21 cellular contexts compared by ENCODE assay signal in genomic region chr7:112176693-112177415, GRCh38. TPM values are rescaled to one million over a fixed set of nuclear protein-coding genes. Genes with fewer than 3 reads are reported as not detected.
A peak's percentile ranks its signal among the peaks of the same experiment; 100 is the strongest.
DNase-seq lines count a peak whose midpoint lies in the region; FAIRE-seq and TF ChIP-seq lines count a peak whose summit lies in the region.
"Had no signal": no experiment of that assay in that cellular context is flagged by ENCODE, and none has a peak within 500 bp of the region (broad histone marks: within the 10 kb centered on the region; RNA-seq: fewer than 3 reads in every experiment).

No MANE protein-coding gene starts in this region.

- H3K27ac ChIP-seq in endothelial cell of umbilical vein (ENCODE audit: insufficient read depth, low read depth, low read length) = no peak overlapping the region
- H3K27ac ChIP-seq: HL-60, RWPE1 had no signal

- intact Hi-C loops in endothelial cell of umbilical vein (cut with micrococcal nuclease) = no loop called here

- peaks cover 38% of the 10 kb centered on the region for H3K4me1 ChIP-seq in endothelial cell of umbilical vein (ENCODE audit: control insufficient read depth, extremely low read depth, insufficient read depth, low read length)

- DNase-seq in NCI-H2171 treated with DMSO at 0.1 percent for 48 hours (lab: John Stamatoyannopoulos, UW) (peak; percentile 28), NCI-H2171 (lab: John Stamatoyannopoulos, UW) (no peak), NCI-H146 (lab: John Stamatoyannopoulos, UW) (peak; percentile 36), NCI-H69 (lab: John Stamatoyannopoulos, UW) (peak; percentile 71), endothelial cell of umbilical vein (ENCODE audit: low read depth, low spot score) (peak; percentile 25), NCI-H1436 treated with DMSO at 0.1 percent for 48 hours (lab: John Stamatoyannopoulos, UW) (no peak), DMS153 treated with DMSO at 0.1 percent for 48 hours (lab: John Stamatoyannopoulos, UW; ENCODE audit: unreplicated experiment) (no peak)
- DNase-seq: C1 segment of cervical spinal cord; CD4-positive, alpha-beta memory T cell; DND-41; Karpas-422; NCI-H1092; NCI-H187; NCI-H2107; NCI-H226; NCI-H524; T-helper 1 cell had no signal

- no peaks in the 10 kb centered on the region for H3K27me3 ChIP-seq in endothelial cell of umbilical vein (ENCODE audit: control insufficient read depth in 2 of 2, insufficient read depth in 2 of 2, low read length in 2 of 2)

- H4K20me1 ChIP-seq in endothelial cell of umbilical vein (replicated peaks; ENCODE audit: control insufficient read depth, extremely low read depth, insufficient read depth, low read length) = peaks cover 2% of the 10 kb centered on the region

- H3K9me3 ChIP-seq in endothelial cell of umbilical vein (replicated peaks; ENCODE audit: control insufficient read depth, insufficient read depth, low read length) = no peaks in the 10 kb centered on the region

- dilution Hi-C loops in endothelial cell of umbilical vein (cut with MboI; ENCODE audit: extremely low pct_ligation_motif_present, low sequenced_read_pairs) = no loop called here

- H3K4me2 ChIP-seq in endothelial cell of umbilical vein (ENCODE audit: insufficient read depth, low read length) = no peak overlapping the region

- H3K36me3 ChIP-seq in endothelial cell of umbilical vein (ENCODE audit: control insufficient read depth in 2 of 2, extremely low read depth in 1 of 2, insufficient read depth in 2 of 2, low read length in 2 of 2) = no peaks in the 10 kb centered on the region

- CTCF ChIA-PET in endothelial cell of umbilical vein (lab: Charles Lee) = interaction anchor here (1.0 to 2.8 kb wide), 5 partner anchors 9 to 17 kb away, joined by 3 to 8 read pairs (median 4); no protein-coding TSS in a partner anchor

- H3K79me2 ChIP-seq in endothelial cell of umbilical vein (ENCODE audit: control insufficient read depth, insufficient read depth, low read length) = peaks cover 100% of the 10 kb centered on the region

- no peak overlapping the region for H2AFZ ChIP-seq in endothelial cell of umbilical vein (ENCODE audit: low read depth, low read length)

- POLR2A ChIA-PET in endothelial cell of umbilical vein (lab: Charles Lee) = interaction anchor here (0.8 to 1.2 kb wide), 2 partner anchors 9 to 15 kb away, joined by 3 to 4 read pairs; no protein-coding TSS in a partner anchor

- no peak for TF ChIP-seq POLR2A in endothelial cell of umbilical vein (IDR thresholded peaks at IDR 0.05; ENCODE audit: low read depth, low read length)

- H3K9me1 ChIP-seq in endothelial cell of umbilical vein (replicated peaks; ENCODE audit: control insufficient read depth, extremely low read depth, insufficient read depth, low read length) = no peaks in the 10 kb centered on the region

- H3K9ac ChIP-seq in endothelial cell of umbilical vein (replicated peaks; ENCODE audit: extremely low read depth, insufficient read depth, low read length) = no peak overlapping the region

- H3K4me3 ChIP-seq in endothelial cell of umbilical vein (replicated peaks in 1 of 3; ENCODE audit: insufficient read depth in 1 of 3, low read depth in 1 of 3, low read length in 3 of 3) = no peak overlapping the region

- BruUV-seq in endothelial cell of umbilical vein (replicated peaks; lab: Mats Ljungman, UMichigan) = no TSS peak

- no peak for FAIRE-seq in endothelial cell of umbilical vein (lab: Jason Lieb, UNC)
- FAIRE-seq: GM12892, GM19239 had no signal

- no peak for TF ChIP-seq CTCF in endothelial cell of umbilical vein (IDR thresholded peaks at IDR 0.05; ENCODE audit: extremely low read depth in 1 of 2, insufficient read depth in 1 of 2, low read depth in 1 of 2, low read length in 2 of 2)

TF ChIP-seq in endothelial cell of umbilical vein, 7 proteins besides CTCF, POLR2A, EP300 and RAD21:
- TF ChIP-seq POLR2AphosphoS5 (IDR thresholded peaks at IDR 0.05; ENCODE audit: insufficient read depth, low read depth, low read length) = no peak
- no peak for TF ChIP-seq FOS (IDR thresholded peaks at IDR 0.05; ENCODE audit: borderline replicate concordance, insufficient read depth, low read length)
- TF ChIP-seq EZH2 (IDR thresholded peaks at IDR 0.05; ENCODE audit: borderline replicate concordance, low read depth, low read length, severe bottlenecking) = no peak
- no peak for TF ChIP-seq MYC (IDR thresholded peaks at IDR 0.05; ENCODE audit: low read depth, low read length)
- no peak for TF ChIP-seq GATA2 (IDR thresholded peaks at IDR 0.05; ENCODE audit: insufficient read depth, insufficient read length, low read depth, low read length)
- no peak for TF ChIP-seq MAX (IDR thresholded peaks at IDR 0.05; ENCODE audit: insufficient read depth, insufficient read length)
- no peak for TF ChIP-seq JUN (IDR thresholded peaks at IDR 0.05; ENCODE audit: borderline replicate concordance, insufficient read depth, insufficient read length, low read depth)
TF ChIP-seq in endothelial cell of umbilical vein: peak in this region for 0.

RNA-seq across cellular contexts. Expression of gene DOCK4, which starts 29.3 kb away (rescaled TPM):
- total RNA-seq in endothelial cell of umbilical vein = 164 TPM in 2 replicates
- polyA plus RNA-seq in endothelial cell of umbilical vein = 37.5 and 47.4 TPM in 2 replicates
- polyA plus RNA-seq in endothelial cell of umbilical vein (2011; cell fraction: cytosol; rRNA removed) = 37.7 and 38.6 TPM in 2 replicates
- 168 and 178 TPM in 2 replicates for polyA plus RNA-seq in endothelial cell of umbilical vein (2011; cell fraction: nucleus; rRNA removed)
- 69.2 and 79.1 TPM in 2 replicates for polyA plus RNA-seq in endothelial cell of umbilical vein (2012)
- polyA minus RNA-seq in endothelial cell of umbilical vein = 246 and 289 TPM in 2 replicates
- polyA minus RNA-seq in endothelial cell of umbilical vein (2011; cell fraction: cytosol; rRNA and poly(A)+ RNA removed) = 1.7 TPM
- 603 and 865 TPM in 2 replicates for polyA minus RNA-seq in endothelial cell of umbilical vein (2011; cell fraction: nucleus; rRNA and poly(A)+ RNA removed)

RNA-seq across cellular contexts. Expression of gene ZNF277, which starts 29.6 kb away (rescaled TPM):
- total RNA-seq in endothelial cell of umbilical vein = 19.0 and 22.6 TPM in 2 replicates
- polyA plus RNA-seq in endothelial cell of umbilical vein = 4.6 and 7.8 TPM in 2 replicates
- polyA plus RNA-seq in endothelial cell of umbilical vein (2011; cell fraction: cytosol; rRNA removed) = 11.9 and 13.0 TPM in 2 replicates
- polyA plus RNA-seq in endothelial cell of umbilical vein (2011; cell fraction: nucleus; rRNA removed) = 6.8 and 7.8 TPM in 2 replicates
- 19.8 and 22.3 TPM in 2 replicates for polyA plus RNA-seq in endothelial cell of umbilical vein (2012)
- 8.4 and 11.6 TPM in 2 replicates for polyA minus RNA-seq in endothelial cell of umbilical vein
- 10.2 TPM for polyA minus RNA-seq in endothelial cell of umbilical vein (2011; cell fraction: cytosol; rRNA and poly(A)+ RNA removed)
- 15.1 and 21.9 TPM in 2 replicates for polyA minus RNA-seq in endothelial cell of umbilical vein (2011; cell fraction: nucleus; rRNA and poly(A)+ RNA removed)

Comparison
In these comparisons a context has a peak if more than half of its experiments do, and no peak if none do; other contexts are left out.
1. DNase-seq: peak in NCI-H2171 treated with DMSO at 0.1 percent for 48 hours (single experiment), NCI-H146 (single experiment), NCI-H69 (single experiment) and endothelial cell of umbilical vein (single experiment); none in NCI-H2171 (single experiment), NCI-H1436 treated with DMSO at 0.1 percent for 48 hours (single experiment) and DMS153 treated with DMSO at 0.1 percent for 48 hours (single experiment).